ENCODE assay signal across 8 cellular contexts in genomic region chr1:161200992-161201827, GRCh38. TPM values are rescaled to one million over a fixed set of nuclear protein-coding genes. Genes with fewer than 3 reads are reported as not detected.
DNase-seq lines count a peak whose midpoint lies in the region; ATAC-seq, FAIRE-seq and TF ChIP-seq lines count a peak whose summit lies in the region.

No MANE protein-coding gene starts in this region.

- no TSS peak for BruUV-seq in GM12878 (replicated peaks; lab: Mats Ljungman, UMichigan)

- FAIRE-seq in GM12878 (lab: Jason Lieb, UNC): no peak

- H3K27ac Mint-ChIP-seq in IgD-negative memory B cell: peak overlapping the region; percentile 93 to 97 (median 97)

- TF ChIP-seq EP300 in GM12878 (IDR thresholded peaks at IDR 0.05; ENCODE audit: borderline replicate concordance in 1 of 2, control insufficient read depth in 1 of 2, low read depth in 2 of 2, low read length in 2 of 2): no peak
- no peak for TF ChIP-seq EP300 in stomach (IDR thresholded peaks at IDR 0.05)

- POLR2A ChIA-PET in GM12878 (lab: Charles Lee): interaction anchor here (0.5 to 3.0 kb wide), 12 partner anchors 10 to 191 kb away, joined by 3 to 24 read pairs (median 6); partner anchors contain the start of genes B4GALT3, CFAP126, FCER1G and PPOX

- ATAC-seq in GM12878: no peak

- peak overlapping the region; percentile 40 for H2AFZ ChIP-seq in GM12878 (ENCODE audit: control insufficient read depth, low read depth, low read length)

- peak overlapping the region; percentile 86 for H3K27ac ChIP-seq in GM12878 (ENCODE audit: control insufficient read depth, insufficient read depth)
- H3K27ac ChIP-seq in layer of hippocampus (ENCODE audit: low read depth, low read length): peak overlapping the region; percentile 96
- peak overlapping the region; percentile 95 to 98 (median 96) for H3K27ac ChIP-seq in stomach

- H3K9me3 Mint-ChIP-seq in IgD-negative memory B cell: no peaks in the 10 kb centered on the region

- TF ChIP-seq POLR2A in GM12878 (IDR thresholded peaks at IDR 0.05; ENCODE audit: low read depth, low read length): no peak
- no peak for TF ChIP-seq POLR2A in stomach (IDR thresholded peaks at IDR 0.05)

- 80% methylated on average over 13 of the region's 13 CpGs for WGBS in GM12878 (ENCODE audit: insufficient coverage, insufficient replicate concordance, low lambda C conversion rate, missing lambda C conversion rate)
- WGBS in stomach, 5 donors: 38 to 73% (median 63%) methylated on average over 13 of the region's 13 CpGs

- in situ Hi-C loops in GM12878 (cut with MboI): no loop called here

- SMC1A ChIA-PET in GM12878 (lab: Charles Lee; ENCODE audit: uncharacterized antibody, unreplicated experiment): interaction anchor here (0.6 to 8.1 kb wide), 15 partner anchors 8 to 181 kb away, joined by 3 to 66 read pairs (median 6); partner anchors contain the start of genes CFAP126, PPOX, SDHC and TOMM40L

- no peak for DNase-seq in BE2C
- no peak for DNase-seq in GM12878 (ENCODE audit: low read depth, low spot score)
- peak; percentile 49 for DNase-seq in stomach
- DNase-seq in central memory CD4-positive, alpha-beta T cell: no peak
- no peak for DNase-seq in epidermal melanocyte (ENCODE audit: insufficient read length, low spot score)
- no peak for DNase-seq in NCI-H510A treated with DMSO at 0.1 percent for 48 hours (lab: John Stamatoyannopoulos, UW)

- H3K4me2 ChIP-seq in GM12878 (ENCODE audit: control insufficient read depth, insufficient read depth): peak overlapping the region; percentile 95

- peaks cover 7% of the 10 kb centered on the region for H3K36me3 Mint-ChIP-seq in IgD-negative memory B cell

- H3K27me3 Mint-ChIP-seq in IgD-negative memory B cell: no peaks in the 10 kb centered on the region

- H3K4me1 ChIP-seq in BE2C (peaks cover 39% of the 10 kb centered on the region), GM12878 (ENCODE audit: control insufficient read depth, insufficient read depth, low read length) (peaks cover 21% of the 10 kb centered on the region), stomach (peaks cover 33 to 90% (median 79%) of the 10 kb centered on the region in 4 donors)

- peaks cover 20% of the 10 kb centered on the region for H3K79me2 ChIP-seq in GM12878 (ENCODE audit: control insufficient read depth, insufficient read depth, low read length)

- TF ChIP-seq CTCF in BE2C (IDR thresholded peaks at IDR 0.05; ENCODE audit: low read depth, low read length) (no peak), GM12878 (IDR thresholded peaks at IDR 0.05 in 2 of 3, conservative IDR thresholded peaks at IDR 0.05 in 1 of 3; ENCODE audit: control insufficient read depth in 2 of 3, extremely low read depth in 1 of 3, insufficient read depth in 1 of 3, low read depth in 3 of 3, low read length in 3 of 3) (no peak), stomach (IDR thresholded peaks at IDR 0.05) (no peak)

- peak overlapping the region; percentile 90 to 98 (median 96) for H3K4me3 Mint-ChIP-seq in IgD-negative memory B cell

- peak overlapping the region; percentile 94; the same call in 1 of the 2 replicates for H3K9ac ChIP-seq in GM12878 (ENCODE audit: control insufficient read depth, insufficient read depth, low read length)

- peaks cover 6 to 35% (median 22%) of the 10 kb centered on the region in 3 donors for H3K4me1 Mint-ChIP-seq in IgD-negative memory B cell

- H3K4me3 ChIP-seq in BE2C (ENCODE audit: low read depth, low read length): peak overlapping the region; percentile 67
- peak overlapping the region; percentile 64 for H3K4me3 ChIP-seq in GM12878
- H3K4me3 ChIP-seq in stomach: peak overlapping the region; percentile 73 to 81 (median 74)

- H3K9me3 ChIP-seq in BE2C (no peaks in the 10 kb centered on the region), GM12878 (replicated peaks; ENCODE audit: control insufficient read depth, insufficient read depth, low read length) (no peaks in the 10 kb centered on the region), stomach (no peaks in the 10 kb centered on the region)

- no peak for TF ChIP-seq RAD21 in GM12878 (IDR thresholded peaks at IDR 0.05; ENCODE audit: insufficient read depth, low read depth, low read length)

- no peaks in the 10 kb centered on the region for H4K20me1 ChIP-seq in GM12878 (ENCODE audit: control insufficient read depth, insufficient read depth)

- RAD21 ChIA-PET in GM12878 (lab: Charles Lee; ENCODE audit: unreplicated experiment): interaction anchor here (1.0 to 6.6 kb wide), 9 partner anchors 10 to 182 kb away, joined by 3 to 72 read pairs (median 8); partner anchors contain the start of genes CFAP126, PPOX and TOMM40L

- intact Hi-C loops in GM12878 (cut with micrococcal nuclease; ENCODE audit: unreplicated experiment): no loop called here
- intact Hi-C loops in stomach (cut with DNase I; ENCODE audit: low total_unique reads): no loop called here

- H3K27me3 ChIP-seq in BE2C (no peaks in the 10 kb centered on the region), GM12878 (replicated peaks in 1 of 2; ENCODE audit: control insufficient read depth in 2 of 2, insufficient read depth in 2 of 2, low read length in 1 of 2) (no peaks in the 10 kb centered on the region), layer of hippocampus (ENCODE audit: control insufficient read depth, insufficient read depth, low read length) (no peaks in the 10 kb centered on the region), stomach (peaks cover 0 to 8% (median 0%) of the 10 kb centered on the region in 3 donors)

- H3K36me3 ChIP-seq in BE2C (peaks cover 8% of the 10 kb centered on the region), GM12878 (ENCODE audit: control insufficient read depth in 2 of 2, insufficient read depth in 2 of 2, low read length in 1 of 2) (peaks cover 0 to 1% of the 10 kb centered on the region in 2 experiments; a peak in 1 of 4 replicates), stomach (peaks cover 6 to 26% (median 22%) of the 10 kb centered on the region in 4 donors)

- CTCF ChIA-PET in GM12878 (lab: Yijun Ruan, JAX): interaction anchor here (0.9 to 13.6 kb wide), 15 partner anchors 9 to 188 kb away, joined by 3 to 385 read pairs (median 12); partner anchors contain the start of genes APOA2, FCER1G, PPOX and TOMM40L

RNA-seq across cellular contexts. Expression of gene NDUFS2, which starts 1.0 kb away (rescaled TPM):
- polyA plus RNA-seq in BE2C (2012; ENCODE audit: insufficient read depth, insufficient read length, low read depth): 217 TPM
- polyA plus RNA-seq in IgD-negative memory B cell (71.3 TPM), GM12878 (2011; rRNA removed) (154 and 186 TPM in 2 replicates), GM12878 (2014; fragmentation: Illumina TruSeq; extraction: Trizol) (135 and 147 TPM in 2 replicates), GM12878 (2014; fragmentation: Nextera tagmentation; extraction: Ambion mirVana) (10 to 100 TPM; 66.5 to 93.9 TPM), GM12878 (2014; rRNA removed) (186 and 190 TPM in 2 replicates), GM12878 (2016; fragmentation: Nextera tagmentation; extraction: Ambion mirVana) (100 to 1,000 TPM; 203 to 215 TPM), stomach (10 to 100 TPM; 55.6 to 83.4 (median 81.9) TPM)
- 61.8 and 68.8 TPM in 2 replicates for total RNA-seq in GM12878 (2013; cell fraction: nucleolus; rRNA removed)
- total RNA-seq in GM12878 (2014; rRNA removed) (160 and 182 TPM in 2 replicates), GM12878 (2014; rRNA removed; fragmentation: Illumina TruSeq; extraction: Trizol) (135 and 136 TPM in 2 replicates), GM12878 (2021) (78.7 and 79.9 TPM in 2 replicates), stomach (100 to 1,000 TPM in 2 of 5 donors, 10 to 100 TPM in 2, 1 to 10 TPM in 1; 9.9 to 165 (median 85.7) TPM)
- polyA plus RNA-seq in GM12878 (2011; ENCODE audit: low read depth): 73.6 TPM
- 161 and 199 TPM in 2 replicates for polyA plus RNA-seq in GM12878 (2011; cell fraction: cytosol; rRNA removed)
- 138 and 144 TPM in 2 replicates for polyA plus RNA-seq in GM12878 (2011; cell fraction: nucleus; rRNA removed)
- polyA plus RNA-seq in GM12878 (2012): 106 and 107 TPM in 2 replicates
- 145 and 211 TPM in 2 replicates for polyA minus RNA-seq in GM12878 (2011; rRNA and poly(A)+ RNA removed)
- 48.6 and 58.0 TPM in 2 replicates for polyA minus RNA-seq in GM12878 (2011; cell fraction: cytosol; rRNA and poly(A)+ RNA removed)
- 58.3 and 81.3 TPM in 2 replicates for polyA minus RNA-seq in GM12878 (2011; cell fraction: nucleus; rRNA and poly(A)+ RNA removed)

RNA-seq across cellular contexts. Expression of gene ADAMTS4, which starts 2.4 kb away (rescaled TPM):
- 1.4 TPM for polyA plus RNA-seq in BE2C (2012; ENCODE audit: insufficient read depth, insufficient read length, low read depth)
- polyA plus RNA-seq in IgD-negative memory B cell (not detected), GM12878 (2011; rRNA removed) (0.05 and 0.09 TPM in 2 replicates), GM12878 (2014; fragmentation: Illumina TruSeq; extraction: Trizol) (0.01 and 0.02 TPM in 2 replicates), GM12878 (2014; fragmentation: Nextera tagmentation; extraction: Ambion mirVana) (under 1 TPM in 1 of 2 experiments, not detected in 1; 0.07 TPM), GM12878 (2014; rRNA removed) (0.05 and 0.06 TPM in 2 replicates), GM12878 (2016; fragmentation: Nextera tagmentation; extraction: Ambion mirVana) (under 1 TPM in 1 of 2 experiments, not detected in 1; 0.03 TPM), stomach (1 to 10 TPM; 1.1 to 4.2 (median 1.4) TPM)
- 0.05 and 0.10 TPM in 2 replicates for total RNA-seq in GM12878 (2013; cell fraction: nucleolus; rRNA removed)
- total RNA-seq in GM12878 (2014; rRNA removed) (0.06 and 0.11 TPM in 2 replicates), GM12878 (2014; rRNA removed; fragmentation: Illumina TruSeq; extraction: Trizol) (0.04 and 0.05 TPM in 2 replicates), GM12878 (2021) (0.05 and 0.13 TPM in 2 replicates), stomach (10 to 100 TPM in 2 of 5 donors, 1 to 10 TPM in 2, under 1 TPM in 1; 0.89 to 20.6 (median 2.8) TPM)
- 0.04 TPM for polyA plus RNA-seq in GM12878 (2011; ENCODE audit: low read depth)
- polyA plus RNA-seq in GM12878 (2011; cell fraction: cytosol; rRNA removed): 0.03 TPM in 2 replicates
- polyA plus RNA-seq in GM12878 (2011; cell fraction: nucleus; rRNA removed): 0.06 and 0.07 TPM in 2 replicates
- 0.05 and 0.08 TPM in 2 replicates for polyA plus RNA-seq in GM12878 (2012)
- 0.15 and 0.29 TPM in 2 replicates for polyA minus RNA-seq in GM12878 (2011; rRNA and poly(A)+ RNA removed)
- polyA minus RNA-seq in GM12878 (2011; cell fraction: cytosol; rRNA and poly(A)+ RNA removed): 0.13 and 0.21 TPM in 2 replicates
- polyA minus RNA-seq in GM12878 (2011; cell fraction: nucleus; rRNA and poly(A)+ RNA removed): 0.36 and 0.67 TPM in 2 replicates

RNA-seq across cellular contexts. Expression of gene FCER1G, which starts 13.9 kb away (rescaled TPM):
- not detected for polyA plus RNA-seq in BE2C (2012; ENCODE audit: insufficient read depth, insufficient read length, low read depth)
- 6.6 TPM for polyA plus RNA-seq in IgD-negative memory B cell
- not detected in 2 replicates for total RNA-seq in GM12878 (2013; cell fraction: nucleolus; rRNA removed)
- 0.45 TPM in 1 of 2 replicates, not detected in the other for total RNA-seq in GM12878 (2014; rRNA removed)
- total RNA-seq in GM12878 (2014; rRNA removed; fragmentation: Illumina TruSeq; extraction: Trizol): 0.40 and 0.92 TPM in 2 replicates
- 0.56 and 1.2 TPM in 2 replicates for total RNA-seq in GM12878 (2021)
- 3.2 TPM for polyA plus RNA-seq in GM12878 (2011; ENCODE audit: low read depth)
- 1.1 and 1.4 TPM in 2 replicates for polyA plus RNA-seq in GM12878 (2011; rRNA removed)
- 1.1 and 1.2 TPM in 2 replicates for polyA plus RNA-seq in GM12878 (2011; cell fraction: cytosol; rRNA removed)
- polyA plus RNA-seq in GM12878 (2011; cell fraction: nucleus; rRNA removed): 1.3 and 1.5 TPM in 2 replicates
- 2.5 and 2.9 TPM in 2 replicates for polyA plus RNA-seq in GM12878 (2012)
- polyA plus RNA-seq in GM12878 (2014; fragmentation: Illumina TruSeq; extraction: Trizol): 1.5 and 1.6 TPM in 2 replicates
- polyA plus RNA-seq in GM12878 (2014; fragmentation: Nextera tagmentation; extraction: Ambion mirVana): 1 to 10 TPM; 1.1 to 1.3 TPM
- 0.88 and 1.9 TPM in 2 replicates for polyA plus RNA-seq in GM12878 (2014; rRNA removed)
- under 1 TPM; 0.48 to 0.71 TPM for polyA plus RNA-seq in GM12878 (2016; fragmentation: Nextera tagmentation; extraction: Ambion mirVana)
- polyA minus RNA-seq in GM12878 (2011; rRNA and poly(A)+ RNA removed): 0.66 and 0.93 TPM in 2 replicates
- polyA minus RNA-seq in GM12878 (2011; cell fraction: cytosol; rRNA and poly(A)+ RNA removed): not detected in 2 replicates
- not detected in 2 replicates for polyA minus RNA-seq in GM12878 (2011; cell fraction: nucleus; rRNA and poly(A)+ RNA removed)
- total RNA-seq in stomach: 10 to 100 TPM in 2 of 5 donors, 1 to 10 TPM in 2, not detected in 1; 1.4 to 27.0 (median 7.4) TPM
- 100 to 1,000 TPM in 1 of 3 donors, 10 to 100 TPM in 2; 35.4 to 101 (median 50.6) TPM for polyA plus RNA-seq in stomach

RNA-seq across cellular contexts. Expression of gene APOA2, which starts 22.2 kb away (rescaled TPM):
- polyA plus RNA-seq in BE2C (2012; ENCODE audit: insufficient read depth, insufficient read length, low read depth): not detected
- polyA plus RNA-seq in IgD-negative memory B cell (not detected), GM12878 (2011; rRNA removed) (not detected in 2 replicates), GM12878 (2014; fragmentation: Illumina TruSeq; extraction: Trizol) (not detected in 2 replicates), GM12878 (2014; fragmentation: Nextera tagmentation; extraction: Ambion mirVana) (not detected), GM12878 (2014; rRNA removed) (not detected in 2 replicates), GM12878 (2016; fragmentation: Nextera tagmentation; extraction: Ambion mirVana) (not detected), stomach (not detected)
- not detected in 2 replicates for total RNA-seq in GM12878 (2013; cell fraction: nucleolus; rRNA removed)
- total RNA-seq in GM12878 (2014; rRNA removed) (not detected in 2 replicates), GM12878 (2014; rRNA removed; fragmentation: Illumina TruSeq; extraction: Trizol) (not detected in 2 replicates), GM12878 (2021) (1.9 and 2.4 TPM in 2 replicates), stomach (1 to 10 TPM in 1 of 5 donors, not detected in 4; 5.3 TPM)
- not detected for polyA plus RNA-seq in GM12878 (2011; ENCODE audit: low read depth)
- polyA plus RNA-seq in GM12878 (2011; cell fraction: cytosol; rRNA removed): 0.40 and 20.8 TPM in 2 replicates
- not detected in 2 replicates for polyA plus RNA-seq in GM12878 (2011; cell fraction: nucleus; rRNA removed)
- polyA plus RNA-seq in GM12878 (2012): not detected in 2 replicates
- not detected in 2 replicates for polyA minus RNA-seq in GM12878 (2011; rRNA and poly(A)+ RNA removed)
- polyA minus RNA-seq in GM12878 (2011; cell fraction: cytosol; rRNA and poly(A)+ RNA removed): not detected in 2 replicates
- polyA minus RNA-seq in GM12878 (2011; cell fraction: nucleus; rRNA and poly(A)+ RNA removed): not detected in 2 replicates

RNA-seq across cellular contexts. Expression of gene B4GALT3, which starts 23.9 kb away (rescaled TPM):
- 109 TPM for polyA plus RNA-seq in BE2C (2012; ENCODE audit: insufficient read depth, insufficient read length, low read depth)
- 44.2 TPM for polyA plus RNA-seq in IgD-negative memory B cell
- total RNA-seq in GM12878 (2013; cell fraction: nucleolus; rRNA removed): 25.3 and 32.1 TPM in 2 replicates
- total RNA-seq in GM12878 (2014; rRNA removed): 44.7 and 48.4 TPM in 2 replicates
- total RNA-seq in GM12878 (2014; rRNA removed; fragmentation: Illumina TruSeq; extraction: Trizol): 27.7 and 30.1 TPM in 2 replicates
- 36.5 and 40.2 TPM in 2 replicates for total RNA-seq in GM12878 (2021)
- polyA plus RNA-seq in GM12878 (2011; ENCODE audit: low read depth): 47.6 TPM
- polyA plus RNA-seq in GM12878 (2011; rRNA removed): 13.4 and 28.8 TPM in 2 replicates
- 42.8 and 45.3 TPM in 2 replicates for polyA plus RNA-seq in GM12878 (2011; cell fraction: cytosol; rRNA removed)
- polyA plus RNA-seq in GM12878 (2011; cell fraction: nucleus; rRNA removed): 73.8 and 89.0 TPM in 2 replicates
- 45.0 and 48.5 TPM in 2 replicates for polyA plus RNA-seq in GM12878 (2012)
- polyA plus RNA-seq in GM12878 (2014; fragmentation: Illumina TruSeq; extraction: Trizol): 31.5 and 45.1 TPM in 2 replicates
- polyA plus RNA-seq in GM12878 (2014; fragmentation: Nextera tagmentation; extraction: Ambion mirVana): 10 to 100 TPM; 27.1 to 39.7 TPM
- 57.6 and 62.3 TPM in 2 replicates for polyA plus RNA-seq in GM12878 (2014; rRNA removed)
- polyA plus RNA-seq in GM12878 (2016; fragmentation: Nextera tagmentation; extraction: Ambion mirVana): 10 to 100 TPM; 45.8 to 58.9 TPM
- 17.6 and 20.0 TPM in 2 replicates for polyA minus RNA-seq in GM12878 (2011; rRNA and poly(A)+ RNA removed)
- 14.8 and 17.2 TPM in 2 replicates for polyA minus RNA-seq in GM12878 (2011; cell fraction: cytosol; rRNA and poly(A)+ RNA removed)
- 19.0 and 24.4 TPM in 2 replicates for polyA minus RNA-seq in GM12878 (2011; cell fraction: nucleus; rRNA and poly(A)+ RNA removed)
- 10 to 100 TPM; 12.2 to 25.8 (median 17.3) TPM for total RNA-seq in stomach
- polyA plus RNA-seq in stomach: 10 to 100 TPM; 17.5 to 21.7 (median 18.8) TPM
